Comparison of ENCODE assay signal across 28 cellular contexts in genomic region chr20:61570796-61571195, GRCh38.
"Had no signal": no experiment of that assay in that cellular context is flagged by ENCODE, and none has a peak within 500 bp of the region (broad histone marks: within the 10 kb centered on the region; RNA-seq: fewer than 3 reads in every experiment).

No MANE protein-coding gene starts in this region.

- H3K9me3 ChIP-seq: ascending aorta, breast epithelium, Peyer's patch, SJSA1, SK-N-SH had no signal

- H3K36me3 ChIP-seq: ascending aorta, breast epithelium, Peyer's patch, SJSA1 had no signal

- H3K27ac ChIP-seq: ascending aorta, breast epithelium, Peyer's patch, SJSA1 had no signal

- ATAC-seq: activated CD8-positive, alpha-beta T cell treated with anti-CD3 and anti-CD28 coated beads for 36 hours; PC-3 had no signal

- H3K4me2 ChIP-seq: SK-N-SH had no signal

- DNase-seq: activated CD4-positive, alpha-beta T cell treated with anti-CD3 and anti-CD28 coated beads, Interleukin-2, amount 10 ng/mL, durations not matched to agents 24 days and 14 days; activated CD4-positive, alpha-beta T cell treated with anti-CD3 and anti-CD28 coated beads, Interleukin-2, amount 50 U/mL, for 4 hours; activated CD8-positive, alpha-beta T cell treated with anti-CD3 and anti-CD28 coated beads for 36 hours; activated gamma-delta T cell; activated naive CD4-positive, alpha-beta T cell treated with Interleukin-2 at 50 U/mL for 16 hours; activated naive CD8-positive, alpha-beta T cell treated with anti-CD3 and anti-CD28 coated beads, Interleukin-2, amount 10 ng/mL, durations not matched to agents 7 days and 5 days; activated T-cell treated with anti-CD3 and anti-CD28 coated beads, Interleukin-2, amount 50 U/mL, for 24 hours; Kasumi-1; KG1; MM.1S; MV-4-11; NCI-H1092; NCI-H146; NCI-H187 treated with DMSO at 0.1 percent for 48 hours; NCI-H2081; NCI-H2171 treated with DMSO at 0.1 percent for 48 hours; NCI-H345; NCI-H526; NCI-H748 treated with DMSO at 0.1 percent for 48 hours; NK-92 treated with Interleukin-12 subunit alpha and Interleukin-12 subunit beta, amount 100 ng/mL, for 24 hours; PC-3; Peyer's patch; RPMI8226; SHP77 treated with DMSO at 0.1 percent for 48 hours; SK-N-SH had no signal

- H3K27me3 ChIP-seq: ascending aorta, breast epithelium, Peyer's patch had no signal

- H3K9ac ChIP-seq: SK-N-SH had no signal

- H3K4me3 ChIP-seq: ascending aorta, breast epithelium, Peyer's patch, SJSA1 had no signal

- H3K4me1 ChIP-seq: ascending aorta, breast epithelium, Peyer's patch had no signal
